In the genomic region with DNA sequence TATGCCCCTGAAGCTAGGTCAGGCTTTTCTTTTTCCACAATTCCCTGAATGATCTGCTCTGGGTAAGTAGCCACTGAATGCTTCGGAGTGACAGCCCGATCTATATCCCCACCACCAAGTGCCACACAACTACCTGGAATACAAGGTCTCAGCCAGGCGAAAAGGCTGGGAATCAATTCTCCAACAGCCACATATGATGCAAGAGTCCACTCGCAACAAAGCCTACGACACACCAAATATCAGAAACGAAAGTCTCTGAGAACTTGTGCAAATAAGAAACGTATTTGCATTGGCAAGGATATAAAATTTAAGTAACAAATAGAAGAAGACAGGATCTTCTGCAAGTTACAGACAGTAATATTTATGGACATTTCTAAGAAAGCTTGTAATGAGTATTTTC, we compare ENCODE assay signal across 15 cellular contexts. TPM values are rescaled to one million over a fixed set of nuclear protein-coding genes. Genes with fewer than 3 reads are reported as not detected.
DNase-seq lines count a peak whose midpoint lies in the region; ATAC-seq, FAIRE-seq and TF ChIP-seq lines count a peak whose summit lies in the region.
"Had no signal": no experiment of that assay in that cellular context is flagged by ENCODE, and none has a peak within 500 bp of the region (broad histone marks: within the 10 kb centered on the region; RNA-seq: fewer than 3 reads in every experiment).

No MANE protein-coding gene starts in this region.

- ATAC-seq in K562 = no peak
- peak; percentile 36 for ATAC-seq in left lung
- ATAC-seq in HG03097 (IDR thresholded peaks at IDR 0.05; ENCODE audit: low FRiP score, unreplicated experiment) = no peak
- no peak for ATAC-seq in GM19397 (IDR thresholded peaks at IDR 0.05; ENCODE audit: unreplicated experiment)

- H3K36me3 ChIP-seq in K562 (ENCODE audit: control insufficient read depth, insufficient read depth, low read length) (peaks cover 7% of the 10 kb centered on the region; the same call in 1 of the 3 replicates), left lung (no peaks in the 10 kb centered on the region)
- H3K36me3 ChIP-seq: sigmoid colon had no signal

- H3K79me2 ChIP-seq in K562 (ENCODE audit: control insufficient read depth, insufficient read depth, low read length) = peaks cover 27% of the 10 kb centered on the region

- TF ChIP-seq EP300 in K562 (IDR thresholded peaks at IDR 0.05; ENCODE audit: low read length) = no peak

- no peak overlapping the region for H3K4me2 ChIP-seq in K562 (ENCODE audit: insufficient read depth, low read length)

- no peak for TF ChIP-seq RAD21 in K562 (CRISPR knock-in tag; conservative IDR thresholded peaks at IDR 0.05 in 1 of 2, IDR thresholded peaks at IDR 0.05 in 1 of 2)

- in situ Hi-C loops in K562 (cut with MboI) = loop anchor here (5.0 kb wide), 1 partner anchor 230 kb away; no protein-coding TSS in a partner anchor

- H2AFZ ChIP-seq in K562 (ENCODE audit: low read depth, low read length) = no peak overlapping the region

- H3K9me3 ChIP-seq in K562 (replicated peaks; ENCODE audit: control insufficient read depth, insufficient read depth, low read depth, low read length) (no peaks in the 10 kb centered on the region), left lung (no peaks in the 10 kb centered on the region)
- H3K9me3 ChIP-seq: sigmoid colon had no signal

- H3K27me3 ChIP-seq in K562 (ENCODE audit: control insufficient read depth in 2 of 2, insufficient read depth in 2 of 2, low read length in 2 of 2) (no peaks in the 10 kb centered on the region; a peak in 1 of 5 replicates), left lung (no peaks in the 10 kb centered on the region)
- H3K27me3 ChIP-seq: sigmoid colon had no signal

- H4K20me1 ChIP-seq in K562 (replicated peaks; ENCODE audit: control insufficient read depth, insufficient read depth, low read length) = peaks cover 24% of the 10 kb centered on the region

- intact Hi-C loops in K562 (cut with micrococcal nuclease) = loop anchor here (10.0 kb wide), 1 partner anchor 553 kb away; no protein-coding TSS in a partner anchor
- intact Hi-C loops in left lung (cut with DNase I) = loop anchor here (10.0 kb wide), 2 partner anchors 127 to 233 kb away; no protein-coding TSS in a partner anchor

- peaks cover 4% of the 10 kb centered on the region for H3K9me1 ChIP-seq in K562 (ENCODE audit: control insufficient read depth, insufficient read depth, low read length)

- no peak for TF ChIP-seq POLR2A in K562 (conservative IDR thresholded peaks at IDR 0.05)

- POLR2A ChIA-PET in K562 (lab: Yijun Ruan, JAX) = interaction anchor here (0.6 to 2.2 kb wide), 4 partner anchors 9 to 91 kb away, joined by 3 to 5 read pairs (median 3); no protein-coding TSS in a partner anchor

- BruUV-seq in K562 (replicated peaks; lab: Mats Ljungman, UMichigan) = no TSS peak

- TF ChIP-seq CTCF in K562 (IDR thresholded peaks at IDR 0.05 in 2 of 3, conservative IDR thresholded peaks at IDR 0.05 in 1 of 3; ENCODE audit: insufficient read depth in 2 of 3, low read depth in 1 of 3, low read length in 3 of 3) (no peak), left lung (IDR thresholded peaks at IDR 0.05) (no peak)

- CTCF ChIA-PET in K562 (lab: Yijun Ruan, JAX; ENCODE audit: low intra/inter-chr PET ratio) = interaction anchor here (0.6 kb wide), 1 partner anchor 67 kb away, joined by 3 read pairs; no protein-coding TSS in a partner anchor

- H3K27ac ChIP-seq in K562 (ENCODE audit: extremely low read depth, low read depth, low read length) = no peak overlapping the region
- peak overlapping the region in 1 of 2 donors; percentile 53 for H3K27ac ChIP-seq in left lung
- H3K27ac ChIP-seq in temporal lobe (ENCODE audit: low read depth, low read length) = peak overlapping the region; percentile 59
- H3K27ac ChIP-seq: sigmoid colon had no signal

- H3K4me3 ChIP-seq in K562 (no peak overlapping the region), left lung (no peak overlapping the region)
- H3K4me3 ChIP-seq: sigmoid colon had no signal

- no peak overlapping the region; a peak in 1 of 4 replicates for H3K9ac ChIP-seq in K562 (ENCODE audit: insufficient read depth in 1 of 2, low read depth in 2 of 2, low read length in 2 of 2)

- WGBS in K562 (ENCODE audit: insufficient coverage, low coverage, missing lambda C conversion rate) = 67% methylated on average over 7 of the region's 7 CpGs

- FAIRE-seq in K562 (lab: Jason Lieb, UNC) = no peak

- H3K4me1 ChIP-seq in K562 (replicated peaks in 1 of 2; ENCODE audit: control insufficient read depth in 2 of 2, insufficient read depth in 2 of 2, low read length in 2 of 2) (peaks cover 8% of the 10 kb centered on the region in 2 experiments; a peak in 4 of 5 replicates), left lung (peaks cover 17 to 87% of the 10 kb centered on the region in 2 donors)

- DNase-seq in NCI-H2029 (lab: John Stamatoyannopoulos, UW) (peak; percentile 38), NCI-H2029 treated with DMSO at 0.1 percent for 48 hours (lab: John Stamatoyannopoulos, UW) (no peak), K562 (ENCODE audit: extremely low read depth in 1 of 4, low spot score in 3 of 4) (no peak), left lung (no peak), NCI-H748 treated with DMSO at 0.1 percent for 48 hours (lab: John Stamatoyannopoulos, UW) (no peak)
- DNase-seq: 8988T; activated CD4-positive, alpha-beta T cell treated with anti-CD3 and anti-CD28 coated beads, Interleukin-2, amount 10 ng/mL, durations not matched to agents 7 days and 5 days; central memory CD4-positive, alpha-beta T cell; DMS153; NCI-H1417; NK-92 treated with Interleukin-12 subunit alpha and Interleukin-12 subunit beta, amount 100 ng/mL, for 24 hours; sigmoid colon had no signal

TF ChIP-seq in K562, 482 proteins besides CTCF, POLR2A, EP300 and RAD21:
- TF ChIP-seq CEBPB (tag; IDR thresholded peaks at IDR 0.05) (0 out of 2 replicates have a peak, but pooled peaks have one; percentile 6), RBBP5 (IDR thresholded peaks at IDR 0.05; ENCODE audit: borderline replicate concordance, insufficient read depth, low read length, poor library complexity, severe bottlenecking) (no peak), GTF2A2 (tag; IDR thresholded peaks at IDR 0.05) (no peak), CEBPG (CRISPR knock-in tag; IDR thresholded peaks at IDR 0.05) (peak; percentile 21; the same call in 1 of the 2 replicates), CEBPG (tag; conservative IDR thresholded peaks at IDR 0.05 in 1 of 2, IDR thresholded peaks at IDR 0.05 in 1 of 2) (peak in 1 of 2 experiments; percentile 40; a peak in 2 of 4 replicates)
TF ChIP-seq in K562: peak in this region for 2.

RNA-seq across cellular contexts. Expression of gene HIPK2, which starts 5.7 kb away (rescaled TPM):
- 51.9 and 59.2 TPM in 2 replicates for total RNA-seq in K562 (2011; cell fraction: chromatin; rRNA removed; ENCODE audit: low replicate concordance)
- total RNA-seq in K562 (2011; cell fraction: nucleolus; rRNA removed) = 15.1 and 17.3 TPM in 2 replicates
- total RNA-seq in K562 (2011; cell fraction: nucleoplasm; rRNA removed) = 16.6 and 21.8 TPM in 2 replicates
- total RNA-seq in K562 (2014; rRNA removed) = 3.8 and 5.7 TPM in 2 replicates
- total RNA-seq in K562 (2014; rRNA removed; fragmentation: Illumina TruSeq; extraction: Trizol) = 5.4 and 5.5 TPM in 2 replicates
- total RNA-seq in K562 (2015; rRNA removed; fragmentation: Illumina TruSeq; extraction: Trizol) = 3.9 and 4.4 TPM in 2 replicates
- 17.5 and 19.8 TPM in 2 replicates for total RNA-seq in K562 (2021)
- 8.8 and 10.0 TPM in 2 replicates for polyA plus RNA-seq in K562 (2011; rRNA removed)
- 6.5 and 10.7 TPM in 2 replicates for polyA plus RNA-seq in K562 (2011; cell fraction: cytosol; rRNA removed)
- polyA plus RNA-seq in K562 (2011; cell fraction: nucleus; rRNA removed) = 15.6 and 30.0 TPM in 2 replicates
- polyA plus RNA-seq in K562 (2012) = 4.7 and 7.4 TPM in 2 replicates
- polyA plus RNA-seq in K562 (2014; fragmentation: Illumina TruSeq; extraction: Trizol) = 9.9 and 10.1 TPM in 2 replicates
- 1 to 10 TPM in 1 of 2 experiments, under 1 TPM in 1; 0.69 to 1.6 TPM for polyA plus RNA-seq in K562 (2014; fragmentation: Nextera tagmentation; extraction: Ambion mirVana)
- 5.1 and 5.5 TPM in 2 replicates for polyA plus RNA-seq in K562 (2014; rRNA removed)
- polyA minus RNA-seq in K562 (2011; rRNA and poly(A)+ RNA removed) = 31.9 and 34.7 TPM in 2 replicates
- 25.2 and 25.9 TPM in 2 replicates for polyA minus RNA-seq in K562 (2011; cell fraction: cytosol; rRNA and poly(A)+ RNA removed)
- polyA minus RNA-seq in K562 (2011; cell fraction: nucleus; rRNA and poly(A)+ RNA removed) = 17.0 and 17.8 TPM in 2 replicates
- total RNA-seq in left lung = 10 to 100 TPM; 42.8 to 61.8 TPM
- 20.4 TPM for total RNA-seq in temporal lobe

RNA-seq across cellular contexts. Expression of gene TBXAS1, which starts 56.9 kb away (rescaled TPM):
- total RNA-seq in K562 (2011; cell fraction: chromatin; rRNA removed; ENCODE audit: low replicate concordance) = 6.1 and 7.4 TPM in 2 replicates
- 3.2 and 6.0 TPM in 2 replicates for total RNA-seq in K562 (2011; cell fraction: nucleolus; rRNA removed)
- total RNA-seq in K562 (2011; cell fraction: nucleoplasm; rRNA removed) = 4.2 and 10.6 TPM in 2 replicates
- total RNA-seq in K562 (2014; rRNA removed) (1.5 and 1.7 TPM in 2 replicates), K562 (2014; rRNA removed; fragmentation: Illumina TruSeq; extraction: Trizol) (1.3 and 2.5 TPM in 2 replicates), K562 (2015; rRNA removed; fragmentation: Illumina TruSeq; extraction: Trizol) (2.6 and 2.9 TPM in 2 replicates), K562 (2021) (1.9 and 2.7 TPM in 2 replicates), left lung (100 to 1,000 TPM in 1 of 2 donors, 10 to 100 TPM in 1; 38.4 to 103 TPM), temporal lobe (1.2 TPM)
- polyA plus RNA-seq in K562 (2011; rRNA removed) (6.8 and 8.3 TPM in 2 replicates), K562 (2014; fragmentation: Illumina TruSeq; extraction: Trizol) (2.0 and 2.2 TPM in 2 replicates), K562 (2014; fragmentation: Nextera tagmentation; extraction: Ambion mirVana) (1 to 10 TPM; 1.1 to 1.2 TPM), K562 (2014; rRNA removed) (2.4 and 3.7 TPM in 2 replicates)
- polyA plus RNA-seq in K562 (2011; cell fraction: cytosol; rRNA removed) = 3.7 and 8.3 TPM in 2 replicates
- polyA plus RNA-seq in K562 (2011; cell fraction: nucleus; rRNA removed) = 10.0 and 17.3 TPM in 2 replicates
- polyA plus RNA-seq in K562 (2012) = 2.7 and 4.5 TPM in 2 replicates
- 3.8 and 6.3 TPM in 2 replicates for polyA minus RNA-seq in K562 (2011; rRNA and poly(A)+ RNA removed)
- polyA minus RNA-seq in K562 (2011; cell fraction: cytosol; rRNA and poly(A)+ RNA removed) = 1.6 and 3.1 TPM in 2 replicates
- 4.4 and 4.6 TPM in 2 replicates for polyA minus RNA-seq in K562 (2011; cell fraction: nucleus; rRNA and poly(A)+ RNA removed)
